ENCODE assay signal across 8 cellular contexts in genomic region chr12:14664434-14665023, GRCh38. TPM values are rescaled to one million over a fixed set of nuclear protein-coding genes. Genes with fewer than 3 reads are reported as not detected.
DNase-seq lines count a peak whose midpoint lies in the region; TF ChIP-seq lines count a peak whose summit lies in the region.

No MANE protein-coding gene starts in this region.

- TF ChIP-seq CTCF in Peyer's patch (IDR thresholded peaks at IDR 0.05) (peak in 5 of 6 experiments; percentile 56 to 87 (median 83)), choroid plexus epithelial cell (conservative IDR thresholded peaks at IDR 0.05; ENCODE audit: low read depth, low read length) (peak; percentile 56)

- H3K27ac ChIP-seq in Peyer's patch, result no peak overlapping the region

- H3K27me3 ChIP-seq in Peyer's patch, result no peaks in the 10 kb centered on the region

- peaks cover 0 to 20% (median 0%) of the 10 kb centered on the region in 3 donors for H3K36me3 ChIP-seq in Peyer's patch

- no peak overlapping the region for H3K4me3 ChIP-seq in Jurkat, Clone E6-1 (ENCODE audit: low read length)
- H3K4me3 ChIP-seq in Peyer's patch, result no peak overlapping the region
- no peak overlapping the region for H3K4me3 ChIP-seq in choroid plexus epithelial cell (ENCODE audit: low read depth, low read length)

- no peak for TF ChIP-seq POLR2A in Peyer's patch (IDR thresholded peaks at IDR 0.05)

- DNase-seq in activated T-cell treated with anti-CD3 and anti-CD28 coated beads for 24 hours (ENCODE audit: low read depth) (peak; percentile 11), Peyer's patch (peak in 1 of 3 donors; percentile 63), choroid plexus epithelial cell (ENCODE audit: low read depth) (peak; percentile 57), medulla oblongata (ENCODE audit: extremely low spot score) (peak; percentile 66), hepatic stellate cell (ENCODE audit: low spot score) (no peak), GM19238 (ENCODE audit: insufficient read length, low spot score) (no peak)
- no peak for DNase-seq in activated T-cell treated with anti-CD3 and anti-CD28 coated beads, Interleukin-2, amount 50 U/mL, for 48 hours
- DNase-seq in Jurkat, Clone E6-1 (ENCODE audit: low read depth, low spot score), result peak; percentile 57

- peaks cover 0 to 6% (median 0%) of the 10 kb centered on the region in 4 donors for H3K4me1 ChIP-seq in Peyer's patch

- no peaks in the 10 kb centered on the region for H3K9me3 ChIP-seq in Peyer's patch

RNA-seq across cellular contexts. Expression of gene GUCY2C, which starts 31.9 kb away (rescaled TPM):
- not detected for polyA plus RNA-seq in Jurkat, Clone E6-1 (2012; ENCODE audit: insufficient read depth, insufficient read length)
- 100 to 1,000 TPM in 3 of 4 donors, 10 to 100 TPM in 1; 25.6 to 176 (median 122) TPM for total RNA-seq in Peyer's patch

Comparison
In these comparisons a context has a peak if more than half of its experiments do, and no peak if none do; other contexts are left out.
1. DNase-seq: peak in activated T-cell treated with anti-CD3 and anti-CD28 coated beads for 24 hours (single experiment), Jurkat, Clone E6-1 (single experiment), choroid plexus epithelial cell (single experiment) and medulla oblongata (single experiment); none in activated T-cell treated with anti-CD3 and anti-CD28 coated beads, Interleukin-2, amount 50 U/mL, for 48 hours (0 of 2), hepatic stellate cell (single experiment) and GM19238 (single experiment).